ENCODE assay signal across 12 cellular contexts in genomic region chr4:108783666-108784463, GRCh38. TPM values are rescaled to one million over a fixed set of nuclear protein-coding genes. Genes with fewer than 3 reads are reported as not detected.
A peak's percentile ranks its signal among the peaks of the same experiment; 100 is the strongest.
DNase-seq lines count a peak whose midpoint lies in the region; ATAC-seq and TF ChIP-seq lines count a peak whose summit lies in the region.
"Had no signal": no experiment of that assay in that cellular context is flagged by ENCODE, and none has a peak within 500 bp of the region (broad histone marks: within the 10 kb centered on the region; RNA-seq: fewer than 3 reads in every experiment).

No MANE protein-coding gene starts in this region.

- no peaks in the 10 kb centered on the region for H3K36me3 ChIP-seq in right lobe of liver

- 27% methylated on average over 3 of the region's 3 CpGs for WGBS in right lobe of liver (ENCODE audit: insufficient coverage, low coverage, low lambda C conversion rate, missing lambda C conversion rate)

- intact Hi-C loops in Calu3 (cut with micrococcal nuclease; ENCODE audit: unreplicated experiment) (loop anchor here (2.0 kb wide), 1 partner anchor 101 kb away; no protein-coding TSS in a partner anchor), right lobe of liver (cut with DNase I) (no loop called here)

- no peak overlapping the region for H3K4me3 Mint-ChIP-seq in Calu3 (ENCODE audit: low read depth, unreplicated experiment)
- H3K4me3 Mint-ChIP-seq: stimulated activated naive B cell treated with anti-CD40 and anti-IgM and Interleukin-4, amounts not matched to agents 10 μg/mL and 1 μg/mL and 100 μg/mL, for 72 hours had no signal

- H3K36me3 Mint-ChIP-seq in Calu3 (ENCODE audit: insufficient read depth, unreplicated experiment): no peaks in the 10 kb centered on the region
- H3K36me3 Mint-ChIP-seq: stimulated activated naive B cell treated with anti-CD40 and anti-IgM and Interleukin-4, amounts not matched to agents 10 μg/mL and 1 μg/mL and 100 μg/mL, for 72 hours had no signal

- H3K27me3 Mint-ChIP-seq in Calu3 (ENCODE audit: unreplicated experiment): no peaks in the 10 kb centered on the region

- POLR2A ChIA-PET in RWPE1 (lab: Yijun Ruan, JAX; ENCODE audit: low non-redundant PET): no interaction called here

- H3K4me1 Mint-ChIP-seq in Calu3 (ENCODE audit: low read depth, unreplicated experiment): no peaks in the 10 kb centered on the region
- H3K4me1 Mint-ChIP-seq: stimulated activated naive B cell treated with anti-CD40 and anti-IgM and Interleukin-4, amounts not matched to agents 10 μg/mL and 1 μg/mL and 100 μg/mL, for 72 hours had no signal

- CTCF ChIA-PET in Calu3 (lab: Charles Lee): no interaction called here
- CTCF ChIA-PET in RWPE1 (lab: Yijun Ruan, JAX): interaction anchor here (0.7 kb wide), 2 partner anchors 765 to 793 kb away, joined by 3 to 4 read pairs; no protein-coding TSS in a partner anchor

- H3K4me3 ChIP-seq in LNCaP clone FGC (ENCODE audit: low read depth, low read length): no peak overlapping the region
- H3K4me3 ChIP-seq in astrocyte of the spinal cord (ENCODE audit: low read depth, low read length): no peak overlapping the region
- H3K4me3 ChIP-seq in right lobe of liver: peak overlapping the region in 1 of 3 donors; percentile 11
- H3K4me3 ChIP-seq: skin epidermis had no signal

- H3K27ac Mint-ChIP-seq in Calu3 (ENCODE audit: unreplicated experiment): no peak overlapping the region
- H3K27ac Mint-ChIP-seq: stimulated activated naive B cell treated with anti-CD40 and anti-IgM and Interleukin-4, amounts not matched to agents 10 μg/mL and 1 μg/mL and 100 μg/mL, for 72 hours had no signal

- no peaks in the 10 kb centered on the region for H3K9me3 Mint-ChIP-seq in Calu3 (ENCODE audit: low read depth, unreplicated experiment)
- H3K9me3 Mint-ChIP-seq: stimulated activated naive B cell treated with anti-CD40 and anti-IgM and Interleukin-4, amounts not matched to agents 10 μg/mL and 1 μg/mL and 100 μg/mL, for 72 hours had no signal

- no TSS peak for BruUV-seq in Calu3 (replicated peaks; lab: Mats Ljungman, UMichigan)

- TF ChIP-seq CTCF in Calu3 (IDR thresholded peaks at IDR 0.05; ENCODE audit: unreplicated experiment) (no peak), LNCaP clone FGC (IDR thresholded peaks at IDR 0.05; ENCODE audit: control insufficient read depth, extremely low read depth, insufficient read depth) (peak; percentile 57), astrocyte of the spinal cord (IDR thresholded peaks at IDR 0.05; ENCODE audit: low read depth, low read length) (peak; percentile 28), right lobe of liver (IDR thresholded peaks at IDR 0.05) (peak; percentile 43 to 61 (median 54)), RWPE1 (conservative IDR thresholded peaks at IDR 0.05; ENCODE audit: low read depth) (no peak)

- no peaks in the 10 kb centered on the region for H3K9me3 ChIP-seq in right lobe of liver

- in situ Hi-C loops in astrocyte of the spinal cord (cut with HindIII; ENCODE audit: low sequenced_read_pairs): no loop called here

- H3K27ac ChIP-seq in right lobe of liver: peak overlapping the region in 1 of 3 donors; percentile 14
- no peak overlapping the region for H3K27ac ChIP-seq in RWPE1
- H3K27ac ChIP-seq: skin epidermis had no signal

- ATAC-seq in right lobe of liver (peak; percentile 92 to 97 (median 93)), GM21619 (IDR thresholded peaks at IDR 0.05; ENCODE audit: unreplicated experiment) (no peak)
- ATAC-seq: stimulated activated naive B cell treated with anti-CD40 and anti-IgM and Interleukin-4, amounts not matched to agents 10 μg/mL and 1 μg/mL and 100 μg/mL, for 72 hours had no signal

- TF ChIP-seq POLR2A in right lobe of liver (IDR thresholded peaks at IDR 0.05): no peak

- peak; percentile 0 for DNase-seq in Calu3
- no peak for DNase-seq in LNCaP clone FGC (ENCODE audit: low read depth)
- DNase-seq in astrocyte of the spinal cord (ENCODE audit: low read depth, low spot score): no peak
- no peak for DNase-seq in right lobe of liver
- DNase-seq in T-helper 1 cell: no peak
- no peak for DNase-seq in retina
- no peak for DNase-seq in RWPE1 (ENCODE audit: low spot score)
- DNase-seq: cerebellar nuclear complex; NCI-H1105; stimulated activated naive B cell treated with anti-CD40 and anti-IgM and Interleukin-4, amounts not matched to agents 10 μg/mL and 1 μg/mL and 100 μg/mL, for 72 hours had no signal

- no peaks in the 10 kb centered on the region for H3K27me3 ChIP-seq in right lobe of liver

- peaks cover 0 to 14% (median 0%) of the 10 kb centered on the region in 4 donors for H3K4me1 ChIP-seq in right lobe of liver

RNA-seq across cellular contexts. Expression of gene ETNPPL, which starts 21.0 kb away (rescaled TPM):
- 0.35 and 0.51 TPM in 2 replicates for total RNA-seq in Calu3 (2022)
- total RNA-seq in right lobe of liver: 100 to 1,000 TPM in 1 of 6 experiments, 10 to 100 TPM in 5; 15.7 to 125 (median 22.5) TPM

Comparison
In these comparisons a context has a peak if more than half of its experiments do, and no peak if none do; other contexts are left out.
1. CTCF ChIP-seq: peak in LNCaP clone FGC (single experiment), astrocyte of the spinal cord (single experiment) and right lobe of liver (4 of 4); none in Calu3 (single experiment) and RWPE1 (single experiment).
2. RNA of gene ETNPPL, which starts 21.0 kb away (total RNA-seq): 15.7 to 125 TPM in right lobe of liver; 0.35 to 0.51 TPM in Calu3; every median in the first group is over 10 times any median in the second.